15 cellular contexts compared by ENCODE assay signal in genomic region chr1:10973552-10973951, GRCh38. TPM values are rescaled to one million over a fixed set of nuclear protein-coding genes. Genes with fewer than 3 reads are reported as not detected.
A peak's percentile ranks its signal among the peaks of the same experiment; 100 is the strongest.
DNase-seq lines count a peak whose midpoint lies in the region; ATAC-seq and TF ChIP-seq lines count a peak whose summit lies in the region.
"Had no signal": no experiment of that assay in that cellular context is flagged by ENCODE, and none has a peak within 500 bp of the region (broad histone marks: within the 10 kb centered on the region; RNA-seq: fewer than 3 reads in every experiment).

No MANE protein-coding gene starts in this region.

- TF ChIP-seq CTCF in MCF 10A (IDR thresholded peaks at IDR 0.05; ENCODE audit: unreplicated experiment) (no peak), breast epithelium (IDR thresholded peaks at IDR 0.05) (no peak), heart left ventricle (IDR thresholded peaks at IDR 0.05) (no peak)

- no TSS peak for BruUV-seq in MCF 10A (replicated peaks; lab: Mats Ljungman, UMichigan)

- POLR2A ChIA-PET in MCF 10A (lab: Yijun Ruan, JAX): interaction anchor here (1.0 kb wide), 1 partner anchor 39 kb away, joined by 3 read pairs; the partner anchor contains the start of gene TARDBP

- no peak overlapping the region for H3K4me3 Mint-ChIP-seq in MCF 10A (ENCODE audit: unreplicated experiment)

- H3K9me3 ChIP-seq in breast epithelium (no peaks in the 10 kb centered on the region), heart left ventricle (no peaks in the 10 kb centered on the region)
- H3K9me3 ChIP-seq: vagina had no signal

- ATAC-seq in heart left ventricle: peak in 3 of 4 donors; percentile 35 to 54 (median 53)
- ATAC-seq in HG02678 (IDR thresholded peaks at IDR 0.05; ENCODE audit: unreplicated experiment): no peak

- TF ChIP-seq POLR2A in breast epithelium (IDR thresholded peaks at IDR 0.05): no peak
- no peak for TF ChIP-seq POLR2A in heart left ventricle (IDR thresholded peaks at IDR 0.05)

- H3K4me1 Mint-ChIP-seq in MCF 10A (ENCODE audit: insufficient read depth, unreplicated experiment): peaks cover 14% of the 10 kb centered on the region

- no peak overlapping the region for H3K27ac Mint-ChIP-seq in MCF 10A (ENCODE audit: low read depth, unreplicated experiment)

- peak; percentile 77 for DNase-seq in MCF 10A (ENCODE audit: unreplicated experiment)
- no peak for DNase-seq in breast epithelium (ENCODE audit: low spot score in 2 of 2)
- peak; percentile 78 to 79 for DNase-seq in SHP77 (lab: John Stamatoyannopoulos, UW)
- DNase-seq in heart left ventricle: peak in 4 of 5 donors; percentile 35 to 75 (median 57)
- DNase-seq in stromal cell of bone marrow (ENCODE audit: low read depth): peak; percentile 23
- no peak for DNase-seq in posterior cingulate gyrus
- DNase-seq in stimulated activated CD4-positive, alpha-beta T cell treated with anti-CD3 and anti-CD28 coated beads, Interleukin-2, amount 100 ng/mL, for 48 hours: no peak
- DNase-seq: ACHN; activated CD4-positive, CD25-positive, alpha-beta regulatory T cell treated with anti-CD3 and anti-CD28 coated beads, Interleukin-2, amount 50 U/mL, for 72 hours; activated T-cell treated with anti-CD3 and anti-CD28 coated beads, Interleukin-2, amount 50 U/mL, for 1 hour; dorsolateral prefrontal cortex; NCI-H1930 had no signal

- H3K27ac ChIP-seq in breast epithelium (no peak overlapping the region), heart left ventricle (no peak overlapping the region)
- H3K27ac ChIP-seq: KMS-11, vagina had no signal

- H3K4me1 ChIP-seq in breast epithelium (peaks cover 0 to 4% of the 10 kb centered on the region in 2 donors), heart left ventricle (peaks cover 0 to 12% (median 0%) of the 10 kb centered on the region in 12 donors)

- H3K9me3 Mint-ChIP-seq in MCF 10A (ENCODE audit: unreplicated experiment): no peaks in the 10 kb centered on the region

- CTCF ChIA-PET in MCF 10A (lab: Yijun Ruan, JAX): interaction anchor here (0.5 to 0.6 kb wide), 2 partner anchors 11 to 373 kb away, joined by 3 to 4 read pairs; no protein-coding TSS in a partner anchor

- 48 to 59% (median 51%) methylated on average over 5 to 10 of the region's 10 CpGs for WGBS in heart left ventricle, 4 donors

- H3K27me3 ChIP-seq in breast epithelium (no peaks in the 10 kb centered on the region), heart left ventricle (peaks cover 0 to 4% (median 0%) of the 10 kb centered on the region in 9 donors)
- H3K27me3 ChIP-seq: dorsolateral prefrontal cortex, vagina had no signal

- intact Hi-C loops in MCF 10A (cut with micrococcal nuclease) (no loop called here), breast epithelium (cut with DNase I; ENCODE audit: low total_unique reads) (no loop called here), heart left ventricle (cut with DNase I) (no loop called here), posterior cingulate gyrus (cut with DNase I) (no loop called here)

- H3K27me3 Mint-ChIP-seq in MCF 10A (ENCODE audit: insufficient read depth, unreplicated experiment): no peaks in the 10 kb centered on the region

- no peaks in the 10 kb centered on the region for H3K36me3 Mint-ChIP-seq in MCF 10A (ENCODE audit: insufficient read depth, unreplicated experiment)

- H3K36me3 ChIP-seq in breast epithelium (no peaks in the 10 kb centered on the region), heart left ventricle (no peaks in the 10 kb centered on the region)
- H3K36me3 ChIP-seq: vagina had no signal

- peak overlapping the region in 1 of 3 donors; percentile 8 for H3K4me3 ChIP-seq in breast epithelium
- H3K4me3 ChIP-seq in heart left ventricle: no peak overlapping the region
- H3K4me3 ChIP-seq: dorsolateral prefrontal cortex, vagina had no signal

RNA-seq across cellular contexts. Expression of gene TARDBP, which starts 38.9 kb away (rescaled TPM):
- total RNA-seq in MCF 10A (2022): 144 and 172 TPM in 2 replicates
- total RNA-seq in breast epithelium: 100 to 1,000 TPM; 113 to 165 (median 142) TPM
- 100 to 1,000 TPM in 6 of 9 donors, 10 to 100 TPM in 3; 66.9 to 115 (median 103) TPM for total RNA-seq in heart left ventricle
- polyA plus RNA-seq in heart left ventricle: 100 to 1,000 TPM in 1 of 2 donors, 10 to 100 TPM in 1; 66.3 to 138 TPM

Comparison
In these comparisons a context has a peak if more than half of its experiments do, and no peak if none do; other contexts are left out.
1. DNase-seq: peak in MCF 10A (single experiment), SHP77 (2 of 2), heart left ventricle (4 of 5) and stromal cell of bone marrow (single experiment); none in breast epithelium (0 of 2), posterior cingulate gyrus (0 of 10) and stimulated activated CD4-positive, alpha-beta T cell treated with anti-CD3 and anti-CD28 coated beads, Interleukin-2, amount 100 ng/mL, for 48 hours (0 of 2).